ENCODE assay signal across 13 cellular contexts in genomic region chr20:25036331-25036936, GRCh38. TPM values are rescaled to one million over a fixed set of nuclear protein-coding genes. Genes with fewer than 3 reads are reported as not detected.
DNase-seq lines count a peak whose midpoint lies in the region; ATAC-seq and TF ChIP-seq lines count a peak whose summit lies in the region.
"Had no signal": no experiment of that assay in that cellular context is flagged by ENCODE, and none has a peak within 500 bp of the region (broad histone marks: within the 10 kb centered on the region; RNA-seq: fewer than 3 reads in every experiment).

No MANE protein-coding gene starts in this region.

- DNase-seq in heart left ventricle: peak in 2 of 5 donors; percentile 10 to 19
- DNase-seq in cardiac septum (ENCODE audit: low spot score): no peak
- DNase-seq in upper lobe of right lung: no peak
- no peak for DNase-seq in NCI-H187 treated with DMSO at 0.1 percent for 48 hours (lab: John Stamatoyannopoulos, UW)
- DNase-seq: foreskin fibroblast, NCI-H1048 had no signal

- no peak for TF ChIP-seq POLR2A in heart left ventricle (IDR thresholded peaks at IDR 0.05)

- H3K4me1 ChIP-seq in heart left ventricle: peaks cover 30 to 99% (median 93%) of the 10 kb centered on the region in 12 donors
- H3K4me1 ChIP-seq in muscle layer of colon (ENCODE audit: insufficient read depth, low read length): peaks cover 80% of the 10 kb centered on the region
- peaks cover 83% of the 10 kb centered on the region for H3K4me1 ChIP-seq in upper lobe of right lung

- H3K9ac ChIP-seq in muscle layer of colon (ENCODE audit: low read length): no peak overlapping the region

- no peaks in the 10 kb centered on the region for H3K27me3 Mint-ChIP-seq in activated naive CD8-positive, alpha-beta T cell

- H3K27me3 ChIP-seq in heart left ventricle (no peaks in the 10 kb centered on the region), muscle layer of colon (ENCODE audit: control insufficient read depth in 1 of 2, insufficient read depth in 2 of 2, low read length in 2 of 2) (no peaks in the 10 kb centered on the region), upper lobe of right lung (no peaks in the 10 kb centered on the region)
- H3K27me3 ChIP-seq: ovary had no signal

- H3K27ac ChIP-seq in heart left ventricle: peak overlapping the region in 11 of 12 donors; percentile 25 to 96 (median 91)
- peak overlapping the region; percentile 64 for H3K27ac ChIP-seq in muscle layer of colon (ENCODE audit: low read depth, low read length)
- H3K27ac ChIP-seq in upper lobe of right lung: peak overlapping the region; percentile 48
- H3K27ac ChIP-seq: ovary had no signal

- H3K4me3 Mint-ChIP-seq in activated naive CD8-positive, alpha-beta T cell: peak overlapping the region; percentile 59

- H3K36me3 ChIP-seq in heart left ventricle: no peaks in the 10 kb centered on the region
- no peaks in the 10 kb centered on the region for H3K36me3 ChIP-seq in muscle layer of colon (ENCODE audit: insufficient read depth, low read length)
- H3K36me3 ChIP-seq in upper lobe of right lung: no peaks in the 10 kb centered on the region
- H3K36me3 ChIP-seq: ovary had no signal

- no peaks in the 10 kb centered on the region for H3K36me3 Mint-ChIP-seq in activated naive CD8-positive, alpha-beta T cell

- ATAC-seq in heart left ventricle (no peak), upper lobe of right lung (no peak), HG03460 (IDR thresholded peaks at IDR 0.05; ENCODE audit: unreplicated experiment) (no peak), HG02759 (IDR thresholded peaks at IDR 0.05; ENCODE audit: unreplicated experiment) (no peak)

- intact Hi-C loops in heart left ventricle (cut with DNase I) (loop anchor here in 1 of 10 donors (5.0 kb wide), 1 partner anchor 39 kb away; no protein-coding TSS in a partner anchor), cardiac septum (cut with DNase I) (no loop called here), upper lobe of right lung (cut with DNase I) (no loop called here)

- TF ChIP-seq CTCF in heart left ventricle (IDR thresholded peaks at IDR 0.05): no peak
- no peak for TF ChIP-seq CTCF in upper lobe of right lung (IDR thresholded peaks at IDR 0.05)

- peaks cover 46% of the 10 kb centered on the region for H3K4me1 Mint-ChIP-seq in activated naive CD8-positive, alpha-beta T cell (ENCODE audit: low read depth)

- peak overlapping the region in 1 of 12 donors; percentile 4 for H3K4me3 ChIP-seq in heart left ventricle
- H3K4me3 ChIP-seq in muscle layer of colon (ENCODE audit: low read depth in 1 of 2, low read length in 2 of 2): no peak overlapping the region
- no peak overlapping the region for H3K4me3 ChIP-seq in upper lobe of right lung
- H3K4me3 ChIP-seq: ovary had no signal

- H3K9me3 ChIP-seq in heart left ventricle (no peaks in the 10 kb centered on the region), muscle layer of colon (ENCODE audit: low read length) (no peaks in the 10 kb centered on the region), upper lobe of right lung (no peaks in the 10 kb centered on the region)
- H3K9me3 ChIP-seq: ovary had no signal

- peak overlapping the region; percentile 75 for H3K27ac Mint-ChIP-seq in activated naive CD8-positive, alpha-beta T cell

- no peaks in the 10 kb centered on the region for H3K9me3 Mint-ChIP-seq in activated naive CD8-positive, alpha-beta T cell (ENCODE audit: low read depth)

- 15 to 28% (median 18%) methylated on average over 7 of the region's 7 CpGs for WGBS in heart left ventricle, 4 donors

RNA-seq across cellular contexts. Expression of gene ACSS1, which starts 21.5 kb away (rescaled TPM):
- total RNA-seq in heart left ventricle: 100 to 1,000 TPM in 5 of 9 donors, 10 to 100 TPM in 4; 57.5 to 177 (median 104) TPM
- 10 to 100 TPM; 43.5 to 78.9 TPM for polyA plus RNA-seq in heart left ventricle
- total RNA-seq in cardiac septum: 47.6 TPM
- 37.2 TPM for total RNA-seq in upper lobe of right lung

RNA-seq across cellular contexts. Expression of gene APMAP, which starts 43.9 kb away (rescaled TPM):
- total RNA-seq in heart left ventricle (10 to 100 TPM; 22.6 to 61.3 (median 31.9) TPM), cardiac septum (28.2 TPM), upper lobe of right lung (73.5 TPM)
- polyA plus RNA-seq in heart left ventricle: 10 to 100 TPM; 16.2 to 58.5 TPM

RNA-seq across cellular contexts. Expression of gene VSX1, which starts 45.5 kb away (rescaled TPM):
- under 1 TPM in 5 of 9 donors, not detected in 4; 0.22 to 0.96 (median 0.51) TPM for total RNA-seq in heart left ventricle
- under 1 TPM in 1 of 2 donors, not detected in 1; 0.19 TPM for polyA plus RNA-seq in heart left ventricle
- total RNA-seq in cardiac septum: 0.54 TPM
- not detected for total RNA-seq in upper lobe of right lung
- total RNA-seq: SK-MEL-5 had no signal
- polyA plus RNA-seq: BJ had no signal
